In genomic region chr15:98286200-98286599, GRCh38 we compare ENCODE assay signal across 33 cellular contexts.
"Had no signal": no experiment of that assay in that cellular context is flagged by ENCODE, and none has a peak within 500 bp of the region (broad histone marks: within the 10 kb centered on the region; RNA-seq: fewer than 3 reads in every experiment).

No MANE protein-coding gene starts in this region.

- H3K4me1 ChIP-seq: adrenal gland, body of pancreas, esophagus squamous epithelium, foreskin keratinocyte, gastrocnemius medialis, heart left ventricle had no signal

- H3K36me3 ChIP-seq: adrenal gland, esophagus squamous epithelium, gastrocnemius medialis, heart left ventricle, WERI-Rb-1 had no signal

- H3K9me3 ChIP-seq: adrenal gland, body of pancreas, esophagus squamous epithelium, gastrocnemius medialis, heart left ventricle had no signal

- H3K4me3 ChIP-seq: adrenal gland, body of pancreas, esophagus squamous epithelium, gastrocnemius medialis, heart left ventricle had no signal

- H3K27me3 ChIP-seq: body of pancreas, foreskin keratinocyte had no signal

- H3K27ac ChIP-seq: adrenal gland, body of pancreas, esophagus squamous epithelium, foreskin keratinocyte, gastrocnemius medialis, heart left ventricle, WERI-Rb-1 had no signal

- DNase-seq: activated B cell treated with CpG ODN at 0.5 μM for 24 hours; activated CD4-positive, alpha-beta memory T cell treated with anti-CD3 and anti-CD28 coated beads for 36 hours; activated CD4-positive, alpha-beta T cell treated with anti-CD3 and anti-CD28 coated beads for 48 hours; activated CD4-positive, alpha-beta T cell treated with anti-CD3 and anti-CD28 coated beads, Interleukin-2, amount 50 U/mL, for 1 hour; activated CD8-positive, alpha-beta memory T cell treated with anti-CD3 and anti-CD28 coated beads, Interleukin-2, amount 10 ng/mL, durations not matched to agents 7 days and 5 days; activated CD8-positive, alpha-beta memory T cell treated with anti-CD3 and anti-CD28 coated beads, Interleukin-2, amount 50 U/mL, for 4 hours; activated CD8-positive, alpha-beta T cell treated with anti-CD3 and anti-CD28 coated beads, Interleukin-2, amount 10 ng/mL, durations not matched to agents 7 days and 5 days; activated effector memory CD4-positive, alpha-beta T cell treated with anti-CD3 and anti-CD28 coated beads, Interleukin-2, amount 50 U/mL, for 16 hours; activated naive CD4-positive, alpha-beta T cell treated with anti-CD3 and anti-CD28 coated beads for 36 hours; activated naive CD8-positive, alpha-beta T cell treated with anti-CD3 and anti-CD28 coated beads for 36 hours; activated naive CD8-positive, alpha-beta T cell treated with anti-CD3 and anti-CD28 coated beads, Interleukin-2, amount 50 U/mL, for 24 hours; activated T-cell treated with anti-CD3 and anti-CD28 coated beads, Interleukin-2, amount 50 U/mL, for 1 hour; activated T-cell treated with anti-CD3 and anti-CD28 coated beads, Interleukin-2, amount 50 U/mL, for 48 hours; adrenal gland; amygdala; aorta; body of pancreas; caudate nucleus; cortex of kidney; dermis blood vessel endothelial cell; effector CD4-positive, alpha-beta T cell; effector memory CD8-positive, alpha-beta T cell; erythroblast; esophagus squamous epithelium; gastrocnemius medialis; glutamatergic neuron; heart left ventricle; T-helper 1 cell; T-helper 17 cell; T1000; WERI-Rb-1 had no signal

- ATAC-seq: activated CD4-positive, CD25-positive, alpha-beta regulatory T cell treated with anti-CD3 and anti-CD28 coated beads, Interleukin-2, amount 50 U/mL, for 24 hours; activated CD8-positive, alpha-beta memory T cell treated with anti-CD3 and anti-CD28 coated beads, Interleukin-2, amount 10 ng/mL, durations not matched to agents 7 days and 5 days; activated CD8-positive, alpha-beta T cell treated with anti-CD3 and anti-CD28 coated beads, Interleukin-2, amount 10 ng/mL, durations not matched to agents 7 days and 5 days; activated naive CD8-positive, alpha-beta T cell treated with anti-CD3 and anti-CD28 coated beads, Interleukin-2, amount 50 U/mL, for 24 hours; body of pancreas; effector memory CD8-positive, alpha-beta T cell; gastrocnemius medialis; heart left ventricle; T-helper 17 cell had no signal
